Comparison of ENCODE assay signal across 1 cellular context in the genomic region with DNA sequence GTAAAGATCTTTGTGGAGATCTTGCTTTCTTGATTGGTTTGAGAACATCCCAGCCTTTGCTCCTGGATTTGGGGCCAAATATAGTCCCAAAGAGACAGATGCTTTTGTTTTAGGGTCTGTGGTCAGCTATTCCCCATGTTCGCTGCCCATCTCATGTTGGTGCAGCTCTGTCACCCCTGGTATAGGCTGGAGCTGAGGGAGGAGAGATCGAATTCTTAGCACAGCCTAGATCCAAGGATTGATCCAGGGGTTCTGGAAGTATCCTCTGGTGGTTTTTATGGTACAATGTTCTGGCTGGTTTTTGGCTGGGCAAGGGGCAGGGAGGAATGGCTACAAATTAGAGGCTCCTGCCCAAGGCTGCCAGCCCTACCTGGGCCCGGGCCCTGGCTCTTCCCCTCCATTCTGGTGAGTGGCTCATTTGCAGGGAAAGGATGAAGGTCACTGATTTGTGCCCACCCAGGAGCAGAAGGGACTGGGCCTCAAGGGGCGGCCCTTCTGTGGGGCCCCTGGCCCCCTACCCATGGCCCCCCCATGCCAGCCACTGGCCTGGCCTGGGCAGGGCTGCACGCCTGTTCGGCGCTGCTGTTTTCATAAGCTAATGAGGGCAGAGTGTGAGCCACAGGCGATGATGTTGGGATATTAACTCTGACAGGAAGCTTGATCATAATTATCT.
TF ChIP-seq lines count a peak whose summit lies in the region.

No MANE protein-coding gene starts in this region.

TF ChIP-seq in H1, 55 proteins besides CTCF, POLR2A, EP300 and RAD21 (continued from another document):
- TF ChIP-seq PHF8 (conservative IDR thresholded peaks at IDR 0.05; ENCODE audit: low read depth, low read length) (no peak), CEBPB (IDR thresholded peaks at IDR 0.05; ENCODE audit: low read depth, low read length) (no peak), JUN (IDR thresholded peaks at IDR 0.05; ENCODE audit: low read depth, low read length) (no peak)
